ENCODE assay signal across 9 cellular contexts in the genomic region with DNA sequence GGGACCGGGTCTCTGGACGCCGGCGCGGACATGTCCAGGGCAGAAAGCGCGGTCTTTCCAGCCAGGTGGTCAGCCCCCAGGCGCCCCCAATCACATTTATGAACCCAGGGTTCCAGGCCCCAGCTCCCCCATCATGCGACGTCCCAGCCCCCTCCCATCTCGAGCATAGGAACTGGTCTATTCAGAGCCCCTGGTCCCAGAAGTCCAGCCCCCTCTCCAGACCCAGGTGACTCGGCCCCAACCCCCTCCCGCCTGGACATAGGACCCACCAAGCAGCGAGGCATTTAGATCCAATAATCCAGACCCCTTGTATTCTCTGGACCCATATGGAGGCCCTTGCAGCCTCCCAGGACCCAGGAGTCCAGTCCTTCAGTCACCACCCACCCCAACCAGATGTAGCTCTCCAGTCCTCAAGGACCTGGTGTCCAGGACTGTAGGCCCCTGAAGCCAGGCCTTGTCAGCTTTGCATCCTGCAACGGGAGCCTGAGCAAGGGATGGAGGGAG. TPM values are rescaled to one million over a fixed set of nuclear protein-coding genes. Genes with fewer than 3 reads are reported as not detected.
DNase-seq lines count a peak whose midpoint lies in the region; ATAC-seq and TF ChIP-seq lines count a peak whose summit lies in the region.
"Had no signal": no experiment of that assay in that cellular context is flagged by ENCODE, and none has a peak within 500 bp of the region (broad histone marks: within the 10 kb centered on the region; RNA-seq: fewer than 3 reads in every experiment).

No MANE protein-coding gene starts in this region.

- no peak for ATAC-seq in stimulated activated naive CD8-positive, alpha-beta T cell treated with anti-CD3 and anti-CD28 coated beads, Interleukin-15, Interleukin-2, amounts not matched to agents 100 U/mL and 50 U/mL, for 24 hours
- ATAC-seq in mucosa of descending colon (peak; percentile 9), HG03196 (IDR thresholded peaks at IDR 0.05; ENCODE audit: unreplicated experiment) (no peak), HG02759 (IDR thresholded peaks at IDR 0.05; ENCODE audit: unreplicated experiment) (no peak)

- no peak for TF ChIP-seq CTCF in brain microvascular endothelial cell (IDR thresholded peaks at IDR 0.05; ENCODE audit: low read depth, low read length, missing control alignments)
- TF ChIP-seq CTCF in mucosa of descending colon (IDR thresholded peaks at IDR 0.05), result no peak

- no peak overlapping the region for H3K27ac Mint-ChIP-seq in stimulated activated naive CD8-positive, alpha-beta T cell treated with anti-CD3 and anti-CD28 coated beads, Interleukin-15, Interleukin-2, amounts not matched to agents 100 ng/mL and 50 ng/mL, for 24 hours

- DNase-seq in stimulated activated naive CD8-positive, alpha-beta T cell treated with anti-CD3 and anti-CD28 coated beads, Interleukin-15, Interleukin-2, amounts not matched to agents 100 U/mL and 50 U/mL, for 24 hours, result no peak
- DNase-seq in brain microvascular endothelial cell (no peak), mucosa of descending colon (no peak), retina (no peak), NCI-H510A treated with DMSO at 0.1 percent for 48 hours (lab: John Stamatoyannopoulos, UW) (no peak)

- H3K4me3 ChIP-seq in brain microvascular endothelial cell (ENCODE audit: low read depth, low read length) (peak overlapping the region; percentile 34), mucosa of descending colon (no peak overlapping the region)

- H3K4me1 Mint-ChIP-seq in stimulated activated naive CD8-positive, alpha-beta T cell treated with anti-CD3 and anti-CD28 coated beads, Interleukin-15, Interleukin-2, amounts not matched to agents 100 ng/mL and 50 ng/mL, for 24 hours (ENCODE audit: low read depth), result peaks cover 14% of the 10 kb centered on the region

- H3K4me3 Mint-ChIP-seq in stimulated activated naive CD8-positive, alpha-beta T cell treated with anti-CD3 and anti-CD28 coated beads, Interleukin-15, Interleukin-2, amounts not matched to agents 100 ng/mL and 50 ng/mL, for 24 hours, result peak overlapping the region; percentile 32

- in situ Hi-C loops in brain microvascular endothelial cell (cut with HindIII; ENCODE audit: low pct_ligation_motif_present, low sequenced_read_pairs), result no loop called here

- H3K9me3 ChIP-seq in mucosa of descending colon, result no peaks in the 10 kb centered on the region

- no peaks in the 10 kb centered on the region for H3K36me3 Mint-ChIP-seq in stimulated activated naive CD8-positive, alpha-beta T cell treated with anti-CD3 and anti-CD28 coated beads, Interleukin-15, Interleukin-2, amounts not matched to agents 100 ng/mL and 50 ng/mL, for 24 hours (ENCODE audit: low read depth)

- H3K27ac ChIP-seq in brain microvascular endothelial cell, result no peak overlapping the region

- H3K27me3 ChIP-seq in brain microvascular endothelial cell (replicated peaks), result peaks cover 5% of the 10 kb centered on the region

- peaks cover 42% of the 10 kb centered on the region for H3K27me3 Mint-ChIP-seq in stimulated activated naive CD8-positive, alpha-beta T cell treated with anti-CD3 and anti-CD28 coated beads, Interleukin-15, Interleukin-2, amounts not matched to agents 100 ng/mL and 50 ng/mL, for 24 hours

- intact Hi-C loops in mucosa of descending colon (cut with DNase I, micrococcal nuclease), result no loop called here

- no peaks in the 10 kb centered on the region for H3K9me3 Mint-ChIP-seq in stimulated activated naive CD8-positive, alpha-beta T cell treated with anti-CD3 and anti-CD28 coated beads, Interleukin-15, Interleukin-2, amounts not matched to agents 100 ng/mL and 50 ng/mL, for 24 hours

- H3K36me3 ChIP-seq in brain microvascular endothelial cell (replicated peaks) (no peaks in the 10 kb centered on the region), mucosa of descending colon (ENCODE audit: low read depth) (no peaks in the 10 kb centered on the region)

- H3K4me1 ChIP-seq in mucosa of descending colon (ENCODE audit: low read depth), result peaks cover 18% of the 10 kb centered on the region

RNA-seq across cellular contexts. Expression of gene APLP1, which starts 0.5 kb away (rescaled TPM):
- total RNA-seq in mucosa of descending colon, result 10 to 100 TPM in 1 of 3 donors, 1 to 10 TPM in 2; 1.6 to 13.2 (median 1.9) TPM

RNA-seq across cellular contexts. Expression of gene KIRREL2, which starts 12.2 kb away (rescaled TPM):
- under 1 TPM in 1 of 3 donors, not detected in 2; 0.09 TPM for total RNA-seq in mucosa of descending colon
- total RNA-seq: LHCN-M2 had no signal

RNA-seq across cellular contexts. Expression of gene NPHS1, which starts 16.6 kb away (rescaled TPM):
- under 1 TPM in 1 of 3 donors, not detected in 2; 0.09 TPM for total RNA-seq in mucosa of descending colon
- total RNA-seq: LHCN-M2 had no signal

RNA-seq across cellular contexts. Expression of gene NFKBID, which starts 31.5 kb away (rescaled TPM):
- total RNA-seq in mucosa of descending colon, result 10 to 100 TPM in 2 of 3 donors, 1 to 10 TPM in 1; 8.7 to 16.6 (median 12.3) TPM

RNA-seq across cellular contexts. Expression of gene HCST, which starts 33.5 kb away (rescaled TPM):
- 1 to 10 TPM; 4.6 to 8.2 (median 7.9) TPM for total RNA-seq in mucosa of descending colon
- total RNA-seq: LHCN-M2 had no signal
